In genomic region chr4:3644849-3645627, GRCh38 we compare ENCODE assay signal across 15 cellular contexts.
DNase-seq lines count a peak whose midpoint lies in the region; ATAC-seq, FAIRE-seq and TF ChIP-seq lines count a peak whose summit lies in the region.
"Had no signal": no experiment of that assay in that cellular context is flagged by ENCODE, and none has a peak within 500 bp of the region (broad histone marks: within the 10 kb centered on the region; RNA-seq: fewer than 3 reads in every experiment).

No MANE protein-coding gene starts in this region.

- no peak for FAIRE-seq in astrocyte (lab: Jason Lieb, UNC)
- FAIRE-seq: TTC549 had no signal

- H3K36me3 ChIP-seq in astrocyte (ENCODE audit: insufficient read depth, low read length) = no peaks in the 10 kb centered on the region
- no peaks in the 10 kb centered on the region for H3K36me3 ChIP-seq in naive thymus-derived CD4-positive, alpha-beta T cell (ENCODE audit: control insufficient read depth in 2 of 3, insufficient read depth in 3 of 3, low read length in 3 of 3)

- no peaks in the 10 kb centered on the region for H4K20me1 ChIP-seq in astrocyte (ENCODE audit: insufficient read depth, low read length)

- peak overlapping the region; percentile 7 for H3K4me2 ChIP-seq in astrocyte (ENCODE audit: low read length)
- H3K4me2 ChIP-seq: GM23338 had no signal

- H3K27me3 ChIP-seq in astrocyte (ENCODE audit: insufficient read depth, low read length) = peaks cover 3% of the 10 kb centered on the region
- H3K27me3 ChIP-seq in naive thymus-derived CD4-positive, alpha-beta T cell (ENCODE audit: control insufficient read depth in 2 of 2, insufficient read depth in 2 of 2, low read length in 2 of 2) = no peaks in the 10 kb centered on the region

- POLR2A ChIA-PET in naive thymus-derived CD4-positive, alpha-beta T cell (lab: Charles Lee) = no interaction called here

- intact Hi-C loops in naive thymus-derived CD4-positive, alpha-beta T cell (cut with micrococcal nuclease) = no loop called here

- H3K27ac ChIP-seq in astrocyte (ENCODE audit: low read depth, low read length) = no peak overlapping the region
- no peak overlapping the region for H3K27ac ChIP-seq in naive thymus-derived CD4-positive, alpha-beta T cell (ENCODE audit: low read depth, low read length)
- H3K27ac ChIP-seq: 22Rv1 had no signal

- H3K79me2 ChIP-seq in astrocyte (ENCODE audit: insufficient read depth, low read length) = no peaks in the 10 kb centered on the region

- no peak overlapping the region for H3K4me3 ChIP-seq in astrocyte (ENCODE audit: insufficient read depth, low read depth, low read length)
- no peak overlapping the region for H3K4me3 ChIP-seq in skeletal muscle cell (ENCODE audit: low read depth, low read length)
- H3K4me3 ChIP-seq in naive thymus-derived CD4-positive, alpha-beta T cell (ENCODE audit: low read length) = no peak overlapping the region
- H3K4me3 ChIP-seq: GM23338 had no signal

- no peaks in the 10 kb centered on the region for H3K9me3 ChIP-seq in astrocyte (ENCODE audit: insufficient read depth, low read depth, low read length)
- H3K9me3 ChIP-seq in naive thymus-derived CD4-positive, alpha-beta T cell (ENCODE audit: control insufficient read depth in 2 of 3, low read length in 3 of 3) = no peaks in the 10 kb centered on the region

- no peak overlapping the region for H3K9ac ChIP-seq in astrocyte (ENCODE audit: low read length)

- CTCF ChIA-PET in naive thymus-derived CD4-positive, alpha-beta T cell (lab: Charles Lee) = no interaction called here

- no peaks in the 10 kb centered on the region for H3K9me3 Mint-ChIP-seq in astrocyte (ENCODE audit: unreplicated experiment)
- peaks cover 0 to 2% (median 0%) of the 10 kb centered on the region in 11 donors for H3K9me3 Mint-ChIP-seq in naive thymus-derived CD4-positive, alpha-beta T cell
- H3K9me3 Mint-ChIP-seq: GM23338 had no signal

- peaks cover 9% of the 10 kb centered on the region for H3K4me1 Mint-ChIP-seq in astrocyte (ENCODE audit: low read depth, unreplicated experiment)
- no peaks in the 10 kb centered on the region for H3K4me1 Mint-ChIP-seq in naive thymus-derived CD4-positive, alpha-beta T cell

- H3K4me1 ChIP-seq in astrocyte (ENCODE audit: insufficient read depth, low read length) = no peaks in the 10 kb centered on the region
- no peaks in the 10 kb centered on the region for H3K4me1 ChIP-seq in naive thymus-derived CD4-positive, alpha-beta T cell (ENCODE audit: control insufficient read depth in 2 of 2, insufficient read depth in 2 of 2, low read length in 2 of 2)

- DNase-seq in DMS53 (lab: John Stamatoyannopoulos, UW) = peak; percentile 44
- DNase-seq in DMS53 treated with DMSO at 0.1 percent for 48 hours (lab: John Stamatoyannopoulos, UW; ENCODE audit: unreplicated experiment) = no peak
- DNase-seq in HT1080 (ENCODE audit: low read depth) = peak; percentile 53
- peak; percentile 12 for DNase-seq in astrocyte (ENCODE audit: low read depth)
- DNase-seq in skeletal muscle cell (ENCODE audit: low read depth) = peak; percentile 2
- no peak for DNase-seq in stimulated activated CD4-positive, alpha-beta T cell treated with anti-CD3 and anti-CD28 coated beads, Interleukin-2, amount 100 ng/mL, for 48 hours
- DNase-seq in naive thymus-derived CD4-positive, alpha-beta T cell = no peak
- no peak for DNase-seq in NCI-H1092 treated with DMSO at 0.1 percent for 48 hours (lab: John Stamatoyannopoulos, UW)
- DNase-seq: activated CD8-positive, alpha-beta memory T cell treated with anti-CD3 and anti-CD28 coated beads, Interleukin-2, amount 50 U/mL, for 48 hours; amniotic stem cell; Karpas-422; mesendoderm had no signal

- H3K4me3 Mint-ChIP-seq in astrocyte (ENCODE audit: unreplicated experiment) = no peak overlapping the region
- H3K4me3 Mint-ChIP-seq in naive thymus-derived CD4-positive, alpha-beta T cell = no peak overlapping the region
- H3K4me3 Mint-ChIP-seq: GM23338 had no signal

- no peaks in the 10 kb centered on the region for H3K36me3 Mint-ChIP-seq in astrocyte (ENCODE audit: low read depth, unreplicated experiment)
- H3K36me3 Mint-ChIP-seq in naive thymus-derived CD4-positive, alpha-beta T cell = no peaks in the 10 kb centered on the region

- H3K27ac Mint-ChIP-seq in astrocyte (ENCODE audit: unreplicated experiment) = no peak overlapping the region
- H3K27ac Mint-ChIP-seq in naive thymus-derived CD4-positive, alpha-beta T cell = no peak overlapping the region
- H3K27ac Mint-ChIP-seq: GM23338 had no signal

- H2AFZ ChIP-seq in astrocyte (ENCODE audit: low read depth, low read length) = no peak overlapping the region
- H2AFZ ChIP-seq: GM23338 had no signal

- ATAC-seq in naive thymus-derived CD4-positive, alpha-beta T cell = no peak
- ATAC-seq: GM23338 had no signal

- no peak for TF ChIP-seq CTCF in astrocyte (IDR thresholded peaks at IDR 0.05; ENCODE audit: insufficient read depth, low read depth, low read length)

- peaks cover 43% of the 10 kb centered on the region for H3K27me3 Mint-ChIP-seq in astrocyte (ENCODE audit: low read depth, unreplicated experiment)
- H3K27me3 Mint-ChIP-seq in naive thymus-derived CD4-positive, alpha-beta T cell = peaks cover 0 to 14% (median 7%) of the 10 kb centered on the region in 5 donors

Comparison
In these comparisons a context has a peak if more than half of its experiments do, and no peak if none do; other contexts are left out.
1. DNase-seq: peak in DMS53 (single experiment), HT1080 (single experiment), astrocyte (single experiment) and skeletal muscle cell (single experiment); none in DMS53 treated with DMSO at 0.1 percent for 48 hours (single experiment), stimulated activated CD4-positive, alpha-beta T cell treated with anti-CD3 and anti-CD28 coated beads, Interleukin-2, amount 100 ng/mL, for 48 hours (0 of 2), naive thymus-derived CD4-positive, alpha-beta T cell (0 of 9) and NCI-H1092 treated with DMSO at 0.1 percent for 48 hours (single experiment).